ENCODE assay signal across 25 cellular contexts in genomic region chr1:71733121-71733520, GRCh38.
"Had no signal": no experiment of that assay in that cellular context is flagged by ENCODE, and none has a peak within 500 bp of the region (broad histone marks: within the 10 kb centered on the region; RNA-seq: fewer than 3 reads in every experiment).

No MANE protein-coding gene starts in this region.

- H3K36me3 ChIP-seq: left ventricle myocardium inferior, ovary, right atrium auricular region, right lobe of liver, stomach, thyroid gland, transverse colon, upper lobe of left lung, vagina had no signal

- DNase-seq: hypothalamus; islet precursor cell; left ventricle myocardium inferior; mesendoderm; naive B cell; natural killer cell; ovary; right lobe of liver; stimulated activated CD4-positive, alpha-beta T cell treated with anti-CD3 and anti-CD28 coated beads, Interleukin-12 subunit alpha, Interleukin-12 subunit beta, amount 100 ng/mL, for 4 hours; stimulated activated CD4-positive, alpha-beta T cell treated with anti-CD3 and anti-CD28 coated beads, Interleukin-15, amount 100 ng/mL, for 24 hours; stimulated activated CD4-positive, alpha-beta T cell treated with anti-CD3 and anti-CD28 coated beads, Interleukin-2, amount 100 ng/mL, for 24 hours; stimulated activated CD4-positive, alpha-beta T cell treated with anti-CD3 and anti-CD28 coated beads, Interleukin-4, amount 100 ng/mL, for 1 hour; stimulated activated naive B cell treated with anti-CD40 and anti-IgM and Interleukin-4, amounts not matched to agents 10 μg/mL and 1 μg/mL and 100 μg/mL, for 72 hours; stimulated activated naive CD8-positive, alpha-beta T cell treated with anti-CD3 and anti-CD28 coated beads, Interleukin-15, Interleukin-2, amounts not matched to agents 100 U/mL and 50 U/mL, for 24 hours; stomach; testis; thyroid gland; transverse colon; upper lobe of left lung had no signal

- H3K27me3 ChIP-seq: ovary, right atrium auricular region, right lobe of liver, stomach, testis, thyroid gland, transverse colon, upper lobe of left lung, vagina had no signal

- H3K9me3 Mint-ChIP-seq: mesothelial cell of epicardium; naive B cell; stimulated activated naive B cell treated with anti-CD40 and anti-IgM and Interleukin-4, amounts not matched to agents 10 μg/mL and 1 μg/mL and 100 μg/mL, for 72 hours had no signal

- ATAC-seq: natural killer cell; right lobe of liver; stimulated activated naive B cell treated with anti-CD40 and anti-IgM and Interleukin-4, amounts not matched to agents 10 μg/mL and 1 μg/mL and 100 μg/mL, for 72 hours; stimulated activated naive CD8-positive, alpha-beta T cell treated with anti-CD3 and anti-CD28 coated beads, Interleukin-15, Interleukin-2, amounts not matched to agents 100 U/mL and 50 U/mL, for 24 hours had no signal

- H3K4me2 ChIP-seq: smooth muscle cell had no signal

- H3K27me3 Mint-ChIP-seq: naive B cell; stimulated activated naive B cell treated with anti-CD40 and anti-IgM and Interleukin-4, amounts not matched to agents 10 μg/mL and 1 μg/mL and 100 μg/mL, for 72 hours had no signal

- H3K4me1 ChIP-seq: left ventricle myocardium inferior, right atrium auricular region, right lobe of liver, stomach, testis, thyroid gland, transverse colon, upper lobe of left lung, vagina had no signal

- H3K4me1 Mint-ChIP-seq: naive B cell; natural killer cell; stimulated activated naive B cell treated with anti-CD40 and anti-IgM and Interleukin-4, amounts not matched to agents 10 μg/mL and 1 μg/mL and 100 μg/mL, for 72 hours had no signal

- H3K27ac Mint-ChIP-seq: mesothelial cell of epicardium; naive B cell; natural killer cell; progenitor cell of endocrine pancreas; stimulated activated naive B cell treated with anti-CD40 and anti-IgM and Interleukin-4, amounts not matched to agents 10 μg/mL and 1 μg/mL and 100 μg/mL, for 72 hours had no signal

- H3K27ac ChIP-seq: left ventricle myocardium inferior, ovary, right atrium auricular region, right lobe of liver, stomach, testis, thyroid gland, transverse colon, upper lobe of left lung, vagina had no signal

- H3K4me3 Mint-ChIP-seq: mesothelial cell of epicardium; naive B cell; natural killer cell; stimulated activated naive B cell treated with anti-CD40 and anti-IgM and Interleukin-4, amounts not matched to agents 10 μg/mL and 1 μg/mL and 100 μg/mL, for 72 hours had no signal

- H3K36me3 Mint-ChIP-seq: mesothelial cell of epicardium; naive B cell; natural killer cell; stimulated activated naive B cell treated with anti-CD40 and anti-IgM and Interleukin-4, amounts not matched to agents 10 μg/mL and 1 μg/mL and 100 μg/mL, for 72 hours had no signal

- H3K9me3 ChIP-seq: left ventricle myocardium inferior, ovary, right atrium auricular region, right lobe of liver, stomach, testis, thyroid gland, transverse colon, upper lobe of left lung, vagina had no signal

- H3K4me3 ChIP-seq: left ventricle myocardium inferior, lung, ovary, right atrium auricular region, right lobe of liver, smooth muscle cell, stomach, testis, thyroid gland, transverse colon, upper lobe of left lung, vagina had no signal
